Comparison of ENCODE assay signal across 21 cellular contexts in the genomic region with DNA sequence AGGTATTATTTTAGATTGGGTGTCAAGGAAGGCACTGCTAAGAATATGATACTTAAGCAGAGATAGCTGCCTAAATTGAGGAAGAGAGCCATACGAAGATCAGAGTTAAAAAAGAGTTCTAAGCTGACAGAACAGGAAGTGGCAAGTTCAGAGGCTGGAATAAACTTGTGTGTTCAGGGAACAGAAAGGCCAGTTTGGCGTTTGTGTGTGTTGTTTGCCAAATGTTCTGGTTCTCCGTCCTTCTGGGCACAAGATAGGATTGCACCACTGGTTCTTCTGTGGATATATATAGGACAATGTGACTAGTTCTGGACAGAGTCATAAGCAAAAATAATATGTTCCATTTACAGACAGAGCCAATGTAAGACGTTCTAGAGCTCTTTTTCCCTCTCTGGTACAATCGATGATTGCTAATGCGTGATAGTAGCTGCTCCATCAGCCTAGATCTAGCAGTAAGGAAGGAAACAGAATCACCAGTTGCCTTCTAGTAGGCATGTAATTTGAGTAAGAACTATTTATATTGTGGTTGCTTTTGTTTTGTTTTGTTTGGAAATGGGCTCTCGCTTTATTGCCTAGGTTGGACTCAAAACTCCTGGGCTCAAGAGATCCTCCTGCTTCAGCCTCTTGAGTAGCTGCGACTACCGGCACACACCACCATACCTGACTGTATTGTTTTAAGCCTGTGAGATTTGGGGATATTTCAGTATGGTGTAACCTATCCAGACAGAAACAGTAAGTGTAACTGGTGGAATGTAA. TPM values are rescaled to one million over a fixed set of nuclear protein-coding genes. Genes with fewer than 3 reads are reported as not detected.
DNase-seq lines count a peak whose midpoint lies in the region; ATAC-seq and TF ChIP-seq lines count a peak whose summit lies in the region.
"Had no signal": no experiment of that assay in that cellular context is flagged by ENCODE, and none has a peak within 500 bp of the region (broad histone marks: within the 10 kb centered on the region; RNA-seq: fewer than 3 reads in every experiment).

No MANE protein-coding gene starts in this region.

- ATAC-seq in GM18505 (IDR thresholded peaks at IDR 0.05; ENCODE audit: unreplicated experiment) = no peak
- ATAC-seq: natural killer cell treated with Interleukin-12 subunit alpha and Interleukin-12 subunit beta and Interleukin-15 and Interleukin-18, amount 100 ng/mL, for 72 hours had no signal

- peaks cover 5% of the 10 kb centered on the region for H3K79me1 ChIP-seq in mesenchymal stem cell (replicated peaks; ENCODE audit: low read length, poor library complexity, severe bottlenecking)

- no peak overlapping the region for H2BK12ac ChIP-seq in mesenchymal stem cell (ENCODE audit: low read length in 2 of 2)

- no peak overlapping the region for H2BK15ac ChIP-seq in mesenchymal stem cell (ENCODE audit: low read depth, poor library complexity, severe bottlenecking)

- H3K27me3 Mint-ChIP-seq in HFFc6 (ENCODE audit: insufficient read depth) = no peaks in the 10 kb centered on the region
- H3K27me3 Mint-ChIP-seq in dendritic cell treated with granulocyte-macrophage colony-stimulating factor and Interleukin-4, amounts not matched to agents 40 ng/mL and 50 ng/mL, for 4 days = no peaks in the 10 kb centered on the region
- H3K27me3 Mint-ChIP-seq: progenitor cell of endocrine pancreas had no signal

- no peak overlapping the region for H2BK120ac ChIP-seq in mesenchymal stem cell (ENCODE audit: low read depth, low read length)

- no peak overlapping the region for H3K9ac ChIP-seq in mesenchymal stem cell (ENCODE audit: low read length)

- H3K4me1 Mint-ChIP-seq in HFFc6 (ENCODE audit: low read depth) = peaks cover 85% of the 10 kb centered on the region
- peaks cover 18% of the 10 kb centered on the region for H3K4me1 Mint-ChIP-seq in dendritic cell treated with granulocyte-macrophage colony-stimulating factor and Interleukin-4, amounts not matched to agents 40 ng/mL and 50 ng/mL, for 4 days (ENCODE audit: low read depth)

- no peak overlapping the region for H3K4me3 ChIP-seq in mesenchymal stem cell (ENCODE audit: insufficient read depth in 1 of 2, low read depth in 1 of 2, low read length in 2 of 2)
- H3K4me3 ChIP-seq: adrenal gland, esophagus squamous epithelium, testis had no signal

- H4K91ac ChIP-seq in mesenchymal stem cell (ENCODE audit: low read length) = no peak overlapping the region

- no peak overlapping the region for H4K8ac ChIP-seq in mesenchymal stem cell (ENCODE audit: low read length)

- no peaks in the 10 kb centered on the region for H3K36me3 Mint-ChIP-seq in HFFc6 (ENCODE audit: low read depth)
- H3K36me3 Mint-ChIP-seq in dendritic cell treated with granulocyte-macrophage colony-stimulating factor and Interleukin-4, amounts not matched to agents 40 ng/mL and 50 ng/mL, for 4 days (ENCODE audit: low read depth) = no peaks in the 10 kb centered on the region
- H3K36me3 Mint-ChIP-seq: natural killer cell treated with Interleukin-12 subunit alpha and Interleukin-12 subunit beta and Interleukin-15 and Interleukin-18, amount 100 ng/mL, for 72 hours had no signal

- no peak overlapping the region for H3K4me2 ChIP-seq in mesenchymal stem cell (ENCODE audit: low read length, poor library complexity, severe bottlenecking)

- no peaks in the 10 kb centered on the region for H3K9me3 ChIP-seq in mesenchymal stem cell (ENCODE audit: control insufficient read depth, low read length)
- H3K9me3 ChIP-seq: adrenal gland, esophagus squamous epithelium, testis had no signal

- no peak for TF ChIP-seq CTCF in HFFc6 (IDR thresholded peaks at IDR 0.05)

- no peak overlapping the region for H3K23ac ChIP-seq in mesenchymal stem cell (ENCODE audit: low read length in 2 of 2)

- H3K14ac ChIP-seq in mesenchymal stem cell (ENCODE audit: low read length in 2 of 2) = no peak overlapping the region

- no peaks in the 10 kb centered on the region for H3K36me3 ChIP-seq in mesenchymal stem cell (ENCODE audit: control insufficient read depth in 1 of 2, insufficient read depth in 2 of 2, low read depth in 1 of 2, low read length in 2 of 2)
- H3K36me3 ChIP-seq: adrenal gland, esophagus squamous epithelium had no signal

- peaks cover 1% of the 10 kb centered on the region for H3K4me1 ChIP-seq in mesenchymal stem cell (ENCODE audit: control insufficient read depth, insufficient read depth, low read depth, low read length)
- H3K4me1 ChIP-seq: testis had no signal

- TF ChIP-seq POLR2A in GM18505 (IDR thresholded peaks at IDR 0.05; ENCODE audit: borderline replicate concordance, extremely low read depth, insufficient read depth, insufficient read length) = no peak

- peak overlapping the region in 1 of 2 experiments; percentile 6 for H3K18ac ChIP-seq in mesenchymal stem cell (ENCODE audit: low read depth in 1 of 2, low read length in 2 of 2)

- H3K4ac ChIP-seq in mesenchymal stem cell (ENCODE audit: low read depth in 1 of 2, low read length in 2 of 2) = no peak overlapping the region

- H3K4me3 Mint-ChIP-seq in HFFc6 = peak overlapping the region; percentile 33; the same call in 1 of the 2 replicates
- no peak overlapping the region for H3K4me3 Mint-ChIP-seq in dendritic cell treated with granulocyte-macrophage colony-stimulating factor and Interleukin-4, amounts not matched to agents 40 ng/mL and 50 ng/mL, for 4 days
- H3K4me3 Mint-ChIP-seq: B cell; natural killer cell treated with Interleukin-12 subunit alpha and Interleukin-12 subunit beta and Interleukin-15 and Interleukin-18, amount 100 ng/mL, for 72 hours had no signal

- H3K9me3 Mint-ChIP-seq in HFFc6 = no peaks in the 10 kb centered on the region
- H3K9me3 Mint-ChIP-seq in dendritic cell treated with granulocyte-macrophage colony-stimulating factor and Interleukin-4, amounts not matched to agents 40 ng/mL and 50 ng/mL, for 4 days = peaks cover 7% of the 10 kb centered on the region
- H3K9me3 Mint-ChIP-seq: natural killer cell treated with Interleukin-12 subunit alpha and Interleukin-12 subunit beta and Interleukin-15 and Interleukin-18, amount 100 ng/mL, for 72 hours had no signal

- no peak overlapping the region for H2AFZ ChIP-seq in mesenchymal stem cell (ENCODE audit: low read depth, low read length)

- no peak overlapping the region for H2BK5ac ChIP-seq in mesenchymal stem cell (ENCODE audit: low read depth, low read length, poor library complexity, severe bottlenecking)

- in situ Hi-C loops in ACHN (cut with HindIII; ENCODE audit: low pct_ligation_motif_present, low pct_unique_long_range_greater_than_20kb, low sequenced_read_pairs) = loop anchor here (25.0 kb wide), 1 partner anchor 279 kb away; no protein-coding TSS in a partner anchor

- DNase-seq in HFFc6 (no peak), MV-4-11 (lab: John Stamatoyannopoulos, UW) (peak; percentile 81), mesenchymal stem cell (peak; percentile 23), NOMO-1 treated with dmso at 0.1 percent for 144 hours (lab: John Stamatoyannopoulos, UW; ENCODE audit: unreplicated experiment) (no peak), ACHN (no peak)
- DNase-seq: activated CD4-positive, alpha-beta T cell treated with anti-CD3 and anti-CD28 coated beads for 4 hours; activated CD8-positive, alpha-beta memory T cell treated with anti-CD3 and anti-CD28 coated beads, Interleukin-2, amount 50 U/mL, for 4 hours; activated effector memory CD4-positive, alpha-beta T cell treated with anti-CD3 and anti-CD28 coated beads, Interleukin-2, amount 50 U/mL, for 16 hours; caudate nucleus; effector CD4-positive, alpha-beta T cell; esophagus squamous epithelium; head of caudate nucleus; NCI-H187 treated with DMSO at 0.1 percent for 48 hours; NCI-H510A; testis had no signal

- H3K27me3 ChIP-seq in mesenchymal stem cell (ENCODE audit: control insufficient read depth in 1 of 2, insufficient read depth in 1 of 2, low read length in 2 of 2) = no peaks in the 10 kb centered on the region
- H3K27me3 ChIP-seq: adrenal gland, esophagus squamous epithelium, testis had no signal

- H3K27ac ChIP-seq in mesenchymal stem cell (ENCODE audit: low read length, poor library complexity, severe bottlenecking) = no peak overlapping the region
- H3K27ac ChIP-seq: adrenal gland, esophagus squamous epithelium, testis had no signal

- WGBS in mesenchymal stem cell = 90% methylated on average over 7 of the region's 9 CpGs

- no peak overlapping the region for H2AK5ac ChIP-seq in mesenchymal stem cell (ENCODE audit: low read length, severe bottlenecking)

- intact Hi-C loops in dendritic cell treated with granulocyte-macrophage colony-stimulating factor and Interleukin-4, amounts not matched to agents 40 ng/mL and 50 ng/mL, for 4 days (cut with micrococcal nuclease) = loop anchor here (10.0 kb wide), 1 partner anchor 186 kb away; no protein-coding TSS in a partner anchor

- H3K27ac Mint-ChIP-seq in HFFc6 = peak overlapping the region; percentile 41
- peak overlapping the region; percentile 34 for H3K27ac Mint-ChIP-seq in dendritic cell treated with granulocyte-macrophage colony-stimulating factor and Interleukin-4, amounts not matched to agents 40 ng/mL and 50 ng/mL, for 4 days
- H3K27ac Mint-ChIP-seq: B cell; natural killer cell treated with Interleukin-12 subunit alpha and Interleukin-12 subunit beta and Interleukin-15 and Interleukin-18, amount 100 ng/mL, for 72 hours; progenitor cell of endocrine pancreas had no signal

RNA-seq across cellular contexts. Expression of gene BBS10, which starts 7.4 kb away (rescaled TPM):
- total RNA-seq in HFFc6 (2021; fragmentation: NEBNext Ultra II Directional; extraction: Animal tissue kit (Norgen Biotek cat#: 25700)) = 10 to 100 TPM in 5 of 6 experiments, 1 to 10 TPM in 1; 10.0 to 11.8 (median 10.8) TPM
- 5.0 TPM for polyA plus RNA-seq in mesenchymal stem cell (2013, experiment 1 of 2)
- polyA plus RNA-seq in mesenchymal stem cell (2013, experiment 2 of 2) = 5.1 TPM

Comparison
In these comparisons a context has a peak if more than half of its experiments do, and no peak if none do; other contexts are left out.
1. DNase-seq: peak in MV-4-11 (single experiment) and mesenchymal stem cell (single experiment); none in HFFc6 (single experiment), NOMO-1 treated with dmso at 0.1 percent for 144 hours (single experiment) and ACHN (single experiment).